In genomic region chr3:101829066-101829830, GRCh38 we compare ENCODE assay signal across 7 cellular contexts. TPM values are rescaled to one million over a fixed set of nuclear protein-coding genes. Genes with fewer than 3 reads are reported as not detected.
A peak's percentile ranks its signal among the peaks of the same experiment; 100 is the strongest.
DNase-seq lines count a peak whose midpoint lies in the region; ATAC-seq and TF ChIP-seq lines count a peak whose summit lies in the region.

No MANE protein-coding gene starts in this region.

- H3K36me3 Mint-ChIP-seq in WTC11 (no peaks in the 10 kb centered on the region), naive B cell (peaks cover 0 to 12% of the 10 kb centered on the region in 2 donors), glutamatergic neuron (ENCODE audit: unreplicated experiment) (no peaks in the 10 kb centered on the region)

- no peaks in the 10 kb centered on the region for H3K27me3 ChIP-seq in transverse colon

- 15 to 49% methylated on average over 2 to 8 of the region's 8 CpGs for WGBS in transverse colon (ENCODE audit: low coverage in 1 of 2), 2 donors

- no peaks in the 10 kb centered on the region for H3K36me3 ChIP-seq in transverse colon

- H3K4me3 ChIP-seq in transverse colon = peak overlapping the region in 1 of 4 donors; percentile 64

- H3K4me1 Mint-ChIP-seq in WTC11 (peaks cover 23% of the 10 kb centered on the region), naive B cell (peaks cover 61 to 73% (median 65%) of the 10 kb centered on the region in 3 donors), glutamatergic neuron (ENCODE audit: low read depth, unreplicated experiment) (peaks cover 17% of the 10 kb centered on the region)

- no peaks in the 10 kb centered on the region for H3K9me3 Mint-ChIP-seq in WTC11
- H3K9me3 Mint-ChIP-seq in naive B cell = no peaks in the 10 kb centered on the region
- H3K9me3 Mint-ChIP-seq in glutamatergic neuron (ENCODE audit: unreplicated experiment) = peaks cover 2% of the 10 kb centered on the region

- POLR2A ChIA-PET in WTC11 (lab: Charles Lee) = interaction anchor here (0.5 to 1.1 kb wide), 2 partner anchors 13 to 97 kb away, joined by 3 read pairs; no protein-coding TSS in a partner anchor

- TF ChIP-seq POLR2A in transverse colon (IDR thresholded peaks at IDR 0.05) = peak; percentile 34

- no peaks in the 10 kb centered on the region for H3K9me3 ChIP-seq in transverse colon

- H3K27ac Mint-ChIP-seq in WTC11 (peak overlapping the region; percentile 37; the same call in 1 of the 2 replicates), naive B cell (peak overlapping the region; percentile 95 to 99 (median 98)), glutamatergic neuron (ENCODE audit: unreplicated experiment) (no peak overlapping the region)

- CTCF ChIA-PET in WTC11 (lab: Charles Lee) = interaction anchor here (0.7 to 0.8 kb wide), 2 partner anchors 20 to 396 kb away, joined by 3 read pairs; no protein-coding TSS in a partner anchor

- TF ChIP-seq CTCF in WTC11 (IDR thresholded peaks at IDR 0.05) = no peak
- no peak for TF ChIP-seq CTCF in transverse colon (IDR thresholded peaks at IDR 0.05)
- TF ChIP-seq CTCF in glutamatergic neuron (IDR thresholded peaks at IDR 0.05; ENCODE audit: partially characterized antibody, unreplicated experiment) = no peak

- peak overlapping the region; percentile 94 to 96 (median 94) for H3K27ac ChIP-seq in transverse colon

- in situ Hi-C loops in transverse colon (cut with MboI; ENCODE audit: low pct_ligation_motif_present in 1 of 4, low pct_unique_long_range_greater_than_20kb in 1 of 4, low sequenced_read_pairs in 3 of 4) = no loop called here

- H3K4me3 Mint-ChIP-seq in WTC11 (0 out of 2 replicates have a peak overlapping the region, but pooled peaks have one; percentile 30), naive B cell (peak overlapping the region; percentile 82 to 98 (median 94)), glutamatergic neuron (ENCODE audit: unreplicated experiment) (no peak overlapping the region)

- ATAC-seq in GM19025 (IDR thresholded peaks at IDR 0.05; ENCODE audit: low read depth, unreplicated experiment) (peak; percentile 35), HG03066 (IDR thresholded peaks at IDR 0.05; ENCODE audit: low read depth, unreplicated experiment) (peak; percentile 48), WTC11 (no peak; the same call in 1 of the 2 replicates), naive B cell (ENCODE audit: low read depth in 2 of 2) (peak; percentile 15 to 20)

- intact Hi-C loops in transverse colon (cut with DNase I; ENCODE audit: low total_unique reads) = no loop called here

- H3K27me3 Mint-ChIP-seq in WTC11 (ENCODE audit: low read depth) = no peaks in the 10 kb centered on the region
- no peaks in the 10 kb centered on the region for H3K27me3 Mint-ChIP-seq in naive B cell
- peaks cover 2% of the 10 kb centered on the region for H3K27me3 Mint-ChIP-seq in glutamatergic neuron (ENCODE audit: unreplicated experiment)

- H3K4me1 ChIP-seq in transverse colon = peaks cover 24 to 43% (median 32%) of the 10 kb centered on the region in 4 donors

- DNase-seq in WTC11 (ENCODE audit: low spot score) (no peak), dermis microvascular lymphatic vessel endothelial cell (ENCODE audit: low read depth in 2 of 2) (peak; percentile 60 to 61), naive B cell (no peak), transverse colon (peak; percentile 66), glutamatergic neuron (no peak)

- TF ChIP-seq EP300 in transverse colon (IDR thresholded peaks at IDR 0.05; ENCODE audit: low read depth) = no peak

TF ChIP-seq in WTC11, 78 proteins besides CTCF, POLR2A, EP300 and RAD21:
- TF ChIP-seq, protein P1, sequence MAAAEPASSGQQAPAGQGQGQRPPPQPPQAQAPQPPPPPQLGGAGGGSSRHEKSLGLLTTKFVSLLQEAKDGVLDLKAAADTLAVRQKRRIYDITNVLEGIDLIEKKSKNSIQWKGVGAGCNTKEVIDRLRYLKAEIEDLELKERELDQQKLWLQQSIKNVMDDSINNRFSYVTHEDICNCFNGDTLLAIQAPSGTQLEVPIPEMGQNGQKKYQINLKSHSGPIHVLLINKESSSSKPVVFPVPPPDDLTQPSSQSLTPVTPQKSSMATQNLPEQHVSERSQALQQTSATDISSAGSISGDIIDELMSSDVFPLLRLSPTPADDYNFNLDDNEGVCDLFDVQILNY (CRISPR knock-in tag; IDR thresholded peaks at IDR 0.05) = no peak
- TF ChIP-seq NFE2L1 (CRISPR knock-in tag; IDR thresholded peaks at IDR 0.05) = no peak
- TF ChIP-seq HMGA2 (CRISPR knock-in tag; IDR thresholded peaks at IDR 0.05) = no peak
- TF ChIP-seq, protein P2, sequence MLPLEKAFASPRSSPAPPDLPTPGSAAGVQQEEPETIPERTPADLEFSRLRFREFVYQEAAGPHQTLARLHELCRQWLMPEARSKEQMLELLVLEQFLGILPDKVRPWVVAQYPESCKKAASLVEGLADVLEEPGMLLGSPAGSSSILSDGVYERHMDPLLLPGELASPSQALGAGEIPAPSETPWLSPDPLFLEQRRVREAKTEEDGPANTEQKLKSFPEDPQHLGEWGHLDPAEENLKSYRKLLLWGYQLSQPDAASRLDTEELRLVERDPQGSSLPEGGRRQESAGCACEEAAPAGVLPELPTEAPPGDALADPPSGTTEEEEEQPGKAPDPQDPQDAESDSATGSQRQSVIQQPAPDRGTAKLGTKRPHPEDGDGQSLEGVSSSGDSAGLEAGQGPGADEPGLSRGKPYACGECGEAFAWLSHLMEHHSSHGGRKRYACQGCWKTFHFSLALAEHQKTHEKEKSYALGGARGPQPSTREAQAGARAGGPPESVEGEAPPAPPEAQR (CRISPR knock-in tag; IDR thresholded peaks at IDR 0.05) = no peak
- no peak for TF ChIP-seq FOXJ3 (CRISPR knock-in tag; IDR thresholded peaks at IDR 0.05; ENCODE audit: borderline replicate concordance)
- TF ChIP-seq ZNF138 (CRISPR knock-in tag; conservative IDR thresholded peaks at IDR 0.05) = no peak
- TF ChIP-seq NFYB (CRISPR knock-in tag; conservative IDR thresholded peaks at IDR 0.05; ENCODE audit: low read depth) = no peak
- TF ChIP-seq NR2C2 (CRISPR knock-in tag; IDR thresholded peaks at IDR 0.05) = no peak
- TF ChIP-seq PRDM15 (CRISPR knock-in tag; IDR thresholded peaks at IDR 0.05) = no peak
- no peak for TF ChIP-seq SP1 (CRISPR knock-in tag; conservative IDR thresholded peaks at IDR 0.05)
- TF ChIP-seq, protein P3, sequence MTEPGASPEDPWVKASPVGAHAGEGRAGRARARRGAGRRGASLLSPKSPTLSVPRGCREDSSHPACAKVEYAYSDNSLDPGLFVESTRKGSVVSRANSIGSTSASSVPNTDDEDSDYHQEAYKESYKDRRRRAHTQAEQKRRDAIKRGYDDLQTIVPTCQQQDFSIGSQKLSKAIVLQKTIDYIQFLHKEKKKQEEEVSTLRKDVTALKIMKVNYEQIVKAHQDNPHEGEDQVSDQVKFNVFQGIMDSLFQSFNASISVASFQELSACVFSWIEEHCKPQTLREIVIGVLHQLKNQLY (CRISPR knock-in tag; IDR thresholded peaks at IDR 0.05) = no peak
- no peak for TF ChIP-seq ZNF416 (CRISPR knock-in tag; IDR thresholded peaks at IDR 0.05)
- TF ChIP-seq, protein P4, sequence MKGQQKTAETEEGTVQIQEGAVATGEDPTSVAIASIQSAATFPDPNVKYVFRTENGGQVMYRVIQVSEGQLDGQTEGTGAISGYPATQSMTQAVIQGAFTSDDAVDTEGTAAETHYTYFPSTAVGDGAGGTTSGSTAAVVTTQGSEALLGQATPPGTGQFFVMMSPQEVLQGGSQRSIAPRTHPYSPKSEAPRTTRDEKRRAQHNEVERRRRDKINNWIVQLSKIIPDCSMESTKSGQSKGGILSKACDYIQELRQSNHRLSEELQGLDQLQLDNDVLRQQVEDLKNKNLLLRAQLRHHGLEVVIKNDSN (CRISPR knock-in tag; IDR thresholded peaks at IDR 0.05) = no peak

RNA-seq across cellular contexts. Expression of gene NFKBIZ, which starts 20.1 kb away (rescaled TPM):
- total RNA-seq in WTC11 (2021) = 15.1 to 17.9 TPM (median 16.9 TPM) in 3 replicates
- 6.8 and 7.2 TPM in 2 replicates for total RNA-seq in dermis microvascular lymphatic vessel endothelial cell
- 10 to 100 TPM in 5 of 6 donors, 1 to 10 TPM in 1; 7.4 to 28.5 (median 21.9) TPM for polyA plus RNA-seq in naive B cell (ENCODE audit: low read depth in 6 of 6)
- total RNA-seq in transverse colon = 100 to 1,000 TPM in 3 of 4 donors, 10 to 100 TPM in 1; 92.4 to 333 (median 176) TPM
- 8.9 TPM for total RNA-seq in glutamatergic neuron (ENCODE audit: unreplicated experiment)

RNA-seq across cellular contexts. Expression of gene NXPE3, which starts 50.2 kb away (rescaled TPM):
- total RNA-seq in WTC11 (2021) (11.3 to 13.9 TPM (median 12.9 TPM) in 3 replicates), dermis microvascular lymphatic vessel endothelial cell (3.9 and 8.0 TPM in 2 replicates), transverse colon (1 to 10 TPM; 2.2 to 8.1 (median 2.9) TPM), glutamatergic neuron (ENCODE audit: unreplicated experiment) (29.1 TPM)
- polyA plus RNA-seq in naive B cell (ENCODE audit: low read depth in 6 of 6) = 10 to 100 TPM; 15.8 to 30.2 (median 21.8) TPM

Comparison
In these comparisons a context has a peak if more than half of its experiments do, and no peak if none do; other contexts are left out.
1. DNase-seq: peak in dermis microvascular lymphatic vessel endothelial cell (2 of 2) and transverse colon (single experiment); none in WTC11 (single experiment), naive B cell (single experiment) and glutamatergic neuron (single experiment).